In the genomic region with DNA sequence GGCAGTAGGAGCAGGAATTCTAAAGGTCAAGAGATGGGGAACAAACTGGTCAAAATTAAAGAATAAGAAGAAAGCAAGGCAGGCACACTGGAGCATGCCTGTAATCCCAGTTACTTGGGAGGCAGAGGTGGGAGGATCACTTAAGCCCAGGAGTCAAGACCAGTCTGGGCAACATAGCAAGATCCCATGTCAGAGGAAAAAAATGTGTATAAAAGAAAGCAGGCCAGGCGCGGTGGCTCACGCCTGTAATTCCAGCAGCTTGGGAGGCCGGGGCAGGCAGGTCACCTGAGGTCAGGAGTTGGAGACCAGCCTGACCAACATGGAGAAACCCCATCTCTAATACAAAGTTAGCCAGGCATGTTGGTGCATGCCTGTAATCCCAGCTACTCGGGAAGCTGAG, we compare ENCODE assay signal across 16 cellular contexts. TPM values are rescaled to one million over a fixed set of nuclear protein-coding genes. Genes with fewer than 3 reads are reported as not detected.
DNase-seq lines count a peak whose midpoint lies in the region; ATAC-seq, FAIRE-seq and TF ChIP-seq lines count a peak whose summit lies in the region.
"Had no signal": no experiment of that assay in that cellular context is flagged by ENCODE, and none has a peak within 500 bp of the region (broad histone marks: within the 10 kb centered on the region; RNA-seq: fewer than 3 reads in every experiment).

No MANE protein-coding gene starts in this region.

- H3K9me3 Mint-ChIP-seq in activated naive CD4-positive, alpha-beta T cell treated with anti-CD3 and anti-CD28 coated beads, Interleukin-2, amount 50 U/mL, for 72 hours: no peaks in the 10 kb centered on the region
- peaks cover 2% of the 10 kb centered on the region for H3K9me3 Mint-ChIP-seq in activated naive CD4-positive, alpha-beta T cell treated with anti-CD3 and anti-CD28 coated beads for 36 hours
- H3K9me3 Mint-ChIP-seq: HFFc6 had no signal

- no peaks in the 10 kb centered on the region for H3K9me2 ChIP-seq in PC-3 (replicated peaks; ENCODE audit: low read length)

- TF ChIP-seq CTCF in PC-3 (conservative IDR thresholded peaks at IDR 0.05; ENCODE audit: low read depth, low read length): no peak
- TF ChIP-seq CTCF in endothelial cell of umbilical vein (IDR thresholded peaks at IDR 0.05; ENCODE audit: extremely low read depth in 1 of 2, insufficient read depth in 1 of 2, low read depth in 1 of 2, low read length in 2 of 2): no peak
- no peak for TF ChIP-seq CTCF in D721Med (IDR thresholded peaks at IDR 0.05; ENCODE audit: insufficient read depth, missing control alignments)

- FAIRE-seq in endothelial cell of umbilical vein (lab: Jason Lieb, UNC): no peak
- no peak for FAIRE-seq in D721Med (lab: Jason Lieb, UNC)
- FAIRE-seq: A549 had no signal

- no peak for ATAC-seq in activated naive CD4-positive, alpha-beta T cell treated with anti-CD3 and anti-CD28 coated beads, Interleukin-2, amount 50 U/mL, for 72 hours
- ATAC-seq in PC-3: no peak
- ATAC-seq in GM21381 (IDR thresholded peaks at IDR 0.05; ENCODE audit: unreplicated experiment): no peak
- no peak for ATAC-seq in HG03045 (IDR thresholded peaks at IDR 0.05; ENCODE audit: unreplicated experiment)
- ATAC-seq: A549; CD8-positive, alpha-beta T cell had no signal

- H3K4me1 Mint-ChIP-seq in activated naive CD4-positive, alpha-beta T cell treated with anti-CD3 and anti-CD28 coated beads for 36 hours (ENCODE audit: low read depth): peaks cover 2% of the 10 kb centered on the region

- dilution Hi-C loops in endothelial cell of umbilical vein (cut with MboI; ENCODE audit: extremely low pct_ligation_motif_present, low sequenced_read_pairs): no loop called here

- H3K4me1 ChIP-seq in PC-3 (ENCODE audit: insufficient read depth, low read length) (no peaks in the 10 kb centered on the region), endothelial cell of umbilical vein (ENCODE audit: control insufficient read depth, extremely low read depth, insufficient read depth, low read length) (no peaks in the 10 kb centered on the region)
- H3K4me1 ChIP-seq: BLaER1 had no signal

- no peak for DNase-seq in activated naive CD4-positive, alpha-beta T cell treated with anti-CD3 and anti-CD28 coated beads, Interleukin-2, amount 50 U/mL, for 72 hours (ENCODE audit: low spot score in 2 of 2)
- no peak for DNase-seq in activated naive CD4-positive, alpha-beta T cell treated with anti-CD3 and anti-CD28 coated beads for 36 hours
- no peak for DNase-seq in PC-3
- DNase-seq in endothelial cell of umbilical vein (ENCODE audit: low read depth, low spot score): no peak
- no peak for DNase-seq in D721Med (ENCODE audit: insufficient read length, low spot score)
- DNase-seq: CD8-positive, alpha-beta T cell; HFFc6; NCI-H1417 treated with DMSO at 0.1 percent for 48 hours; NCI-H187 treated with DMSO at 0.1 percent for 48 hours; NCI-H345; NCI-H524 treated with DMSO at 0.1 percent for 48 hours; PC-9 had no signal

- H3K27me3 ChIP-seq in PC-3 (ENCODE audit: low read length): no peaks in the 10 kb centered on the region
- no peaks in the 10 kb centered on the region for H3K27me3 ChIP-seq in endothelial cell of umbilical vein (ENCODE audit: control insufficient read depth in 2 of 2, insufficient read depth in 2 of 2, low read length in 2 of 2)
- H3K27me3 ChIP-seq: BLaER1 had no signal

- peak; percentile 33 for TF ChIP-seq POLR2A in endothelial cell of umbilical vein (IDR thresholded peaks at IDR 0.05; ENCODE audit: low read depth, low read length)

- H3K36me3 ChIP-seq in PC-3 (ENCODE audit: low read depth, low read length) (no peaks in the 10 kb centered on the region), endothelial cell of umbilical vein (ENCODE audit: control insufficient read depth in 2 of 2, extremely low read depth in 1 of 2, insufficient read depth in 2 of 2, low read length in 2 of 2) (no peaks in the 10 kb centered on the region)

- POLR2A ChIA-PET in PC-3 (lab: Charles Lee; ENCODE audit: unreplicated experiment) (no interaction called here), endothelial cell of umbilical vein (lab: Charles Lee) (no interaction called here)

- H3K36me3 Mint-ChIP-seq in activated naive CD4-positive, alpha-beta T cell treated with anti-CD3 and anti-CD28 coated beads, Interleukin-2, amount 50 U/mL, for 72 hours: peaks cover 0 to 6% of the 10 kb centered on the region in 2 donors
- H3K36me3 Mint-ChIP-seq in activated naive CD4-positive, alpha-beta T cell treated with anti-CD3 and anti-CD28 coated beads for 36 hours (ENCODE audit: low read depth): peaks cover 7% of the 10 kb centered on the region

- H3K4me3 ChIP-seq in PC-3 (ENCODE audit: low read length) (no peak overlapping the region), endothelial cell of umbilical vein (replicated peaks in 1 of 3; ENCODE audit: insufficient read depth in 1 of 3, low read depth in 1 of 3, low read length in 3 of 3) (no peak overlapping the region)
- H3K4me3 ChIP-seq: A549, BLaER1, PC-9 had no signal

- no peak overlapping the region for H3K4me3 Mint-ChIP-seq in activated naive CD4-positive, alpha-beta T cell treated with anti-CD3 and anti-CD28 coated beads for 36 hours
- H3K4me3 Mint-ChIP-seq: CD8-positive, alpha-beta T cell; HFFc6 had no signal

- H4K20me1 ChIP-seq in PC-3 (ENCODE audit: low read length) (no peaks in the 10 kb centered on the region), endothelial cell of umbilical vein (replicated peaks; ENCODE audit: control insufficient read depth, extremely low read depth, insufficient read depth, low read length) (peaks cover 3% of the 10 kb centered on the region)
- H4K20me1 ChIP-seq: BLaER1 had no signal

- H2AFZ ChIP-seq in PC-3 (ENCODE audit: low read length) (no peak overlapping the region), endothelial cell of umbilical vein (ENCODE audit: low read depth, low read length) (no peak overlapping the region)
- H2AFZ ChIP-seq: PC-9 had no signal

- no peaks in the 10 kb centered on the region for H3K9me3 ChIP-seq in PC-3 (ENCODE audit: low read length)
- no peaks in the 10 kb centered on the region for H3K9me3 ChIP-seq in endothelial cell of umbilical vein (replicated peaks; ENCODE audit: control insufficient read depth, insufficient read depth, low read length)
- H3K9me3 ChIP-seq: A549, BLaER1 had no signal

- no peaks in the 10 kb centered on the region for H3K79me2 ChIP-seq in PC-3 (ENCODE audit: low read length)
- H3K79me2 ChIP-seq in endothelial cell of umbilical vein (ENCODE audit: control insufficient read depth, insufficient read depth, low read length): no peaks in the 10 kb centered on the region

- intact Hi-C loops in activated naive CD4-positive, alpha-beta T cell treated with anti-CD3 and anti-CD28 coated beads for 36 hours (cut with micrococcal nuclease): no loop called here
- intact Hi-C loops in PC-3 (cut with micrococcal nuclease) (no loop called here), endothelial cell of umbilical vein (cut with micrococcal nuclease) (no loop called here)

- H3K4me2 ChIP-seq in PC-3 (ENCODE audit: low read length) (no peak overlapping the region), endothelial cell of umbilical vein (ENCODE audit: insufficient read depth, low read length) (no peak overlapping the region)
- H3K4me2 ChIP-seq: A549, BLaER1, PC-9 had no signal

- no peak overlapping the region for H3K9ac ChIP-seq in PC-3 (ENCODE audit: low read length)
- no peak overlapping the region for H3K9ac ChIP-seq in endothelial cell of umbilical vein (replicated peaks; ENCODE audit: extremely low read depth, insufficient read depth, low read length)
- H3K9ac ChIP-seq: BLaER1 had no signal

- no peaks in the 10 kb centered on the region for H3K27me3 Mint-ChIP-seq in activated naive CD4-positive, alpha-beta T cell treated with anti-CD3 and anti-CD28 coated beads for 36 hours (ENCODE audit: low read depth)

- no peaks in the 10 kb centered on the region for H3F3A ChIP-seq in PC-3 (ENCODE audit: low read length, unreplicated experiment)

- H3K27ac Mint-ChIP-seq in activated naive CD4-positive, alpha-beta T cell treated with anti-CD3 and anti-CD28 coated beads, Interleukin-2, amount 50 U/mL, for 72 hours: peak overlapping the region; percentile 37 to 76
- H3K27ac Mint-ChIP-seq in activated naive CD4-positive, alpha-beta T cell treated with anti-CD3 and anti-CD28 coated beads for 36 hours: no peak overlapping the region
- H3K27ac Mint-ChIP-seq: CD8-positive, alpha-beta T cell; HFFc6 had no signal

- BruUV-seq in PC-3 (replicated peaks; lab: Mats Ljungman, UMichigan) (TSS peak; percentile 17), endothelial cell of umbilical vein (replicated peaks; lab: Mats Ljungman, UMichigan) (no TSS peak)

- H3K9me1 ChIP-seq in endothelial cell of umbilical vein (replicated peaks; ENCODE audit: control insufficient read depth, extremely low read depth, insufficient read depth, low read length): no peaks in the 10 kb centered on the region

- CTCF ChIA-PET in activated naive CD4-positive, alpha-beta T cell treated with anti-CD3 and anti-CD28 coated beads for 36 hours (lab: Charles Lee): interaction anchor here (0.7 kb wide), 1 partner anchor 73 kb away, joined by 3 read pairs; no protein-coding TSS in a partner anchor
- CTCF ChIA-PET in PC-3 (lab: Charles Lee): no interaction called here
- CTCF ChIA-PET in endothelial cell of umbilical vein (lab: Charles Lee): no interaction called here

- H3K27ac ChIP-seq in PC-3 (ENCODE audit: low read length) (no peak overlapping the region), endothelial cell of umbilical vein (ENCODE audit: insufficient read depth, low read depth, low read length) (no peak overlapping the region)
- H3K27ac ChIP-seq: BLaER1, PC-9 had no signal

RNA-seq across cellular contexts. Expression of gene ZNF207, which starts 43.9 kb away (rescaled TPM):
- total RNA-seq in activated naive CD4-positive, alpha-beta T cell treated with anti-CD3 and anti-CD28 coated beads, Interleukin-2, amount 50 U/mL, for 72 hours: 100 to 1,000 TPM; 255 to 256 TPM
- 100 to 1,000 TPM; 213 to 230 TPM for total RNA-seq in activated naive CD4-positive, alpha-beta T cell treated with anti-CD3 and anti-CD28 coated beads for 36 hours
- total RNA-seq in PC-3 (2014; rRNA removed) (76.5 and 84.6 TPM in 2 replicates), endothelial cell of umbilical vein (206 and 209 TPM in 2 replicates)
- 231 and 245 TPM in 2 replicates for polyA plus RNA-seq in endothelial cell of umbilical vein
- 184 and 198 TPM in 2 replicates for polyA plus RNA-seq in endothelial cell of umbilical vein (2011; cell fraction: cytosol; rRNA removed)
- 314 and 362 TPM in 2 replicates for polyA plus RNA-seq in endothelial cell of umbilical vein (2011; cell fraction: nucleus; rRNA removed)
- polyA plus RNA-seq in endothelial cell of umbilical vein (2012): 153 and 220 TPM in 2 replicates
- 268 and 284 TPM in 2 replicates for polyA minus RNA-seq in endothelial cell of umbilical vein
- 126 TPM for polyA minus RNA-seq in endothelial cell of umbilical vein (2011; cell fraction: cytosol; rRNA and poly(A)+ RNA removed)
- polyA minus RNA-seq in endothelial cell of umbilical vein (2011; cell fraction: nucleus; rRNA and poly(A)+ RNA removed): 284 and 417 TPM in 2 replicates

RNA-seq across cellular contexts. Expression of gene PSMD11, which starts 50.4 kb away (rescaled TPM):
- total RNA-seq in activated naive CD4-positive, alpha-beta T cell treated with anti-CD3 and anti-CD28 coated beads, Interleukin-2, amount 50 U/mL, for 72 hours: 100 to 1,000 TPM; 119 to 162 TPM
- 100 to 1,000 TPM; 132 to 145 TPM for total RNA-seq in activated naive CD4-positive, alpha-beta T cell treated with anti-CD3 and anti-CD28 coated beads for 36 hours
- 160 and 163 TPM in 2 replicates for total RNA-seq in PC-3 (2014; rRNA removed)
- 153 and 161 TPM in 2 replicates for total RNA-seq in endothelial cell of umbilical vein
- polyA plus RNA-seq in endothelial cell of umbilical vein: 56.4 and 59.4 TPM in 2 replicates
- polyA plus RNA-seq in endothelial cell of umbilical vein (2011; cell fraction: cytosol; rRNA removed): 84.0 and 84.8 TPM in 2 replicates
- polyA plus RNA-seq in endothelial cell of umbilical vein (2011; cell fraction: nucleus; rRNA removed): 93.1 and 112 TPM in 2 replicates
- polyA plus RNA-seq in endothelial cell of umbilical vein (2012): 117 and 183 TPM in 2 replicates
- 167 and 171 TPM in 2 replicates for polyA minus RNA-seq in endothelial cell of umbilical vein
- polyA minus RNA-seq in endothelial cell of umbilical vein (2011; cell fraction: cytosol; rRNA and poly(A)+ RNA removed): 90.0 TPM
- 83.6 and 138 TPM in 2 replicates for polyA minus RNA-seq in endothelial cell of umbilical vein (2011; cell fraction: nucleus; rRNA and poly(A)+ RNA removed)

RNA-seq across cellular contexts. Expression of gene C17orf75, which starts 51.9 kb away (rescaled TPM):
- total RNA-seq in activated naive CD4-positive, alpha-beta T cell treated with anti-CD3 and anti-CD28 coated beads, Interleukin-2, amount 50 U/mL, for 72 hours: 10 to 100 TPM; 10.8 to 24.5 TPM
- total RNA-seq in activated naive CD4-positive, alpha-beta T cell treated with anti-CD3 and anti-CD28 coated beads for 36 hours: 10 to 100 TPM; 25.3 to 26.6 TPM
- total RNA-seq in PC-3 (2014; rRNA removed) (17.5 and 27.0 TPM in 2 replicates), endothelial cell of umbilical vein (19.1 and 21.5 TPM in 2 replicates)
- 6.3 and 8.8 TPM in 2 replicates for polyA plus RNA-seq in endothelial cell of umbilical vein
- 11.2 and 13.7 TPM in 2 replicates for polyA plus RNA-seq in endothelial cell of umbilical vein (2011; cell fraction: cytosol; rRNA removed)
- 23.4 and 25.3 TPM in 2 replicates for polyA plus RNA-seq in endothelial cell of umbilical vein (2011; cell fraction: nucleus; rRNA removed)
- 17.7 and 27.4 TPM in 2 replicates for polyA plus RNA-seq in endothelial cell of umbilical vein (2012)
- 6.6 and 9.3 TPM in 2 replicates for polyA minus RNA-seq in endothelial cell of umbilical vein
- 6.5 TPM for polyA minus RNA-seq in endothelial cell of umbilical vein (2011; cell fraction: cytosol; rRNA and poly(A)+ RNA removed)
- polyA minus RNA-seq in endothelial cell of umbilical vein (2011; cell fraction: nucleus; rRNA and poly(A)+ RNA removed): 6.0 and 7.4 TPM in 2 replicates
